ENCODE assay signal across 8 cellular contexts in genomic region chr22:36156515-36157419, GRCh38. TPM values are rescaled to one million over a fixed set of nuclear protein-coding genes. Genes with fewer than 3 reads are reported as not detected.
DNase-seq lines count a peak whose midpoint lies in the region; ATAC-seq and TF ChIP-seq lines count a peak whose summit lies in the region.

No MANE protein-coding gene starts in this region.

- H3K9me3 Mint-ChIP-seq in Calu3 (ENCODE audit: low read depth, unreplicated experiment), result peaks cover 5% of the 10 kb centered on the region
- H3K9me3 Mint-ChIP-seq in activated T-cell treated with anti-CD3 and anti-CD28 coated beads, Interleukin-2, amount 50 U/mL, for 24 hours, result no peaks in the 10 kb centered on the region

- ATAC-seq in HG02798 (IDR thresholded peaks at IDR 0.05; ENCODE audit: poor library complexity, unreplicated experiment), result no peak

- peaks cover 11% of the 10 kb centered on the region for H3K36me3 Mint-ChIP-seq in Calu3 (ENCODE audit: insufficient read depth, unreplicated experiment)
- H3K36me3 Mint-ChIP-seq in activated T-cell treated with anti-CD3 and anti-CD28 coated beads, Interleukin-2, amount 50 U/mL, for 24 hours (ENCODE audit: low read depth), result peaks cover 32% of the 10 kb centered on the region

- H3K27me3 Mint-ChIP-seq in Calu3 (ENCODE audit: unreplicated experiment), result no peaks in the 10 kb centered on the region
- no peaks in the 10 kb centered on the region for H3K27me3 Mint-ChIP-seq in activated T-cell treated with anti-CD3 and anti-CD28 coated beads, Interleukin-2, amount 50 U/mL, for 24 hours

- DNase-seq in Calu3 (peak; percentile 67), NCI-H2227 treated with DMSO at 0.1 percent for 48 hours (lab: John Stamatoyannopoulos, UW) (peak; percentile 33), erythroblast (lab: John Stamatoyannopoulos, UW) (peak; percentile 64 to 76), NCI-H1417 (lab: John Stamatoyannopoulos, UW) (no peak)
- DNase-seq in activated T-cell treated with anti-CD3 and anti-CD28 coated beads, Interleukin-2, amount 50 U/mL, for 24 hours, result peak; percentile 79
- peak; percentile 61 for DNase-seq in stimulated activated CD8-positive, alpha-beta memory T cell treated with anti-CD3 and anti-CD28 coated beads, Interleukin-4, amount 100 ng/mL, for 24 hours (ENCODE audit: low read depth)

- H3K9me3 ChIP-seq in mucosa of stomach (ENCODE audit: control insufficient read depth, low read length), result no peaks in the 10 kb centered on the region

- no peak for TF ChIP-seq CTCF in Calu3 (IDR thresholded peaks at IDR 0.05; ENCODE audit: unreplicated experiment)

- no TSS peak for BruUV-seq in Calu3 (replicated peaks; lab: Mats Ljungman, UMichigan)

- peaks cover 71% of the 10 kb centered on the region for H3K4me1 ChIP-seq in mucosa of stomach (ENCODE audit: control insufficient read depth, insufficient read depth, low read length)

- H3K4me3 Mint-ChIP-seq in Calu3 (ENCODE audit: low read depth, unreplicated experiment), result peak overlapping the region; percentile 79
- peak overlapping the region; percentile 90 for H3K4me3 Mint-ChIP-seq in activated T-cell treated with anti-CD3 and anti-CD28 coated beads, Interleukin-2, amount 50 U/mL, for 24 hours

- CTCF ChIA-PET in Calu3 (lab: Charles Lee), result interaction anchor here (0.6 kb wide), 1 partner anchor 1788 kb away, joined by 5 read pairs; no protein-coding TSS in a partner anchor

- H3K4me1 Mint-ChIP-seq in Calu3 (ENCODE audit: low read depth, unreplicated experiment), result peaks cover 63% of the 10 kb centered on the region
- H3K4me1 Mint-ChIP-seq in activated T-cell treated with anti-CD3 and anti-CD28 coated beads, Interleukin-2, amount 50 U/mL, for 24 hours (ENCODE audit: low read depth), result peaks cover 94% of the 10 kb centered on the region

- peak overlapping the region; percentile 90 for H3K27ac Mint-ChIP-seq in Calu3 (ENCODE audit: unreplicated experiment)
- peak overlapping the region; percentile 100 for H3K27ac Mint-ChIP-seq in activated T-cell treated with anti-CD3 and anti-CD28 coated beads, Interleukin-2, amount 50 U/mL, for 24 hours

- peak overlapping the region; percentile 79 for H3K9ac ChIP-seq in mucosa of stomach (ENCODE audit: low read length)

- TF ChIP-seq POLR2A in erythroblast (IDR thresholded peaks at IDR 0.05; ENCODE audit: low read length), result no peak

- H3K4me3 ChIP-seq in mucosa of stomach (ENCODE audit: low read length), result peak overlapping the region; percentile 81

- H3K36me3 ChIP-seq in mucosa of stomach (ENCODE audit: control insufficient read depth, insufficient read depth, low read length), result no peaks in the 10 kb centered on the region

- no peaks in the 10 kb centered on the region for H3K27me3 ChIP-seq in mucosa of stomach (ENCODE audit: control insufficient read depth, insufficient read depth, low read length)

- intact Hi-C loops in Calu3 (cut with micrococcal nuclease; ENCODE audit: unreplicated experiment), result no loop called here

RNA-seq across cellular contexts. Expression of gene APOL3, which starts 3.8 kb away (rescaled TPM):
- 7.7 and 16.9 TPM in 2 replicates for total RNA-seq in Calu3 (2022)

RNA-seq across cellular contexts. Expression of gene APOL4, which starts 44.8 kb away (rescaled TPM):
- 1.5 and 4.3 TPM in 2 replicates for total RNA-seq in Calu3 (2022)

Comparison
In these comparisons a context has a peak if more than half of its experiments do, and no peak if none do; other contexts are left out.
1. DNase-seq: peak in Calu3 (single experiment), NCI-H2227 treated with DMSO at 0.1 percent for 48 hours (single experiment), activated T-cell treated with anti-CD3 and anti-CD28 coated beads, Interleukin-2, amount 50 U/mL, for 24 hours (single experiment), erythroblast (2 of 2) and stimulated activated CD8-positive, alpha-beta memory T cell treated with anti-CD3 and anti-CD28 coated beads, Interleukin-4, amount 100 ng/mL, for 24 hours (single experiment); none in NCI-H1417 (0 of 3).